Comparison of ENCODE assay signal across 27 cellular contexts in genomic region chr9:125774106-125774505, GRCh38. TPM values are rescaled to one million over a fixed set of nuclear protein-coding genes. Genes with fewer than 3 reads are reported as not detected.
DNase-seq lines count a peak whose midpoint lies in the region; ATAC-seq, FAIRE-seq and TF ChIP-seq lines count a peak whose summit lies in the region.
"Had no signal": no experiment of that assay in that cellular context is flagged by ENCODE, and none has a peak within 500 bp of the region (broad histone marks: within the 10 kb centered on the region; RNA-seq: fewer than 3 reads in every experiment).

No MANE protein-coding gene starts in this region.

- H3K4me1 Mint-ChIP-seq in H9, result peaks cover 25 to 33% of the 10 kb centered on the region in 2 experiments
- no peaks in the 10 kb centered on the region for H3K4me1 Mint-ChIP-seq in activated CD4-positive, alpha-beta memory T cell treated with anti-CD3 and anti-CD28 coated beads, Interleukin-2, amount 10 ng/mL, durations not matched to agents 7 days and 5 days
- H3K4me1 Mint-ChIP-seq in activated naive CD8-positive, alpha-beta T cell treated with anti-CD3 and anti-CD28 coated beads for 36 hours, result no peaks in the 10 kb centered on the region

- no peak overlapping the region for H2BK20ac ChIP-seq in H9 (ENCODE audit: low read depth, low read length, poor library complexity, severe bottlenecking)

- POLR2A ChIA-PET in K562 (lab: Yijun Ruan, JAX), result no interaction called here
- POLR2A ChIA-PET in activated CD4-positive, alpha-beta memory T cell treated with anti-CD3 and anti-CD28 coated beads, Interleukin-2, amount 10 ng/mL, durations not matched to agents 7 days and 5 days (lab: Charles Lee), result no interaction called here

- CTCF ChIA-PET in K562 (lab: Yijun Ruan, JAX; ENCODE audit: low intra/inter-chr PET ratio), result no interaction called here
- CTCF ChIA-PET in activated CD4-positive, alpha-beta memory T cell treated with anti-CD3 and anti-CD28 coated beads, Interleukin-2, amount 10 ng/mL, durations not matched to agents 7 days and 5 days (lab: Charles Lee), result no interaction called here

- H2BK15ac ChIP-seq in H9 (ENCODE audit: low read depth, low read length), result no peak overlapping the region

- peaks cover 2% of the 10 kb centered on the region; the same call in 1 of the 2 replicates for H3K79me2 ChIP-seq in H9 (ENCODE audit: insufficient read depth, low read length)
- H3K79me2 ChIP-seq in K562 (ENCODE audit: control insufficient read depth, insufficient read depth, low read length), result no peaks in the 10 kb centered on the region

- peak overlapping the region in 2 of 3 experiments; percentile 47 to 86; a peak in 4 of 7 replicates for H3K27ac Mint-ChIP-seq in H9
- no peak overlapping the region for H3K27ac Mint-ChIP-seq in activated CD4-positive, alpha-beta memory T cell treated with anti-CD3 and anti-CD28 coated beads, Interleukin-2, amount 10 ng/mL, durations not matched to agents 7 days and 5 days
- H3K27ac Mint-ChIP-seq in activated naive CD8-positive, alpha-beta T cell treated with anti-CD3 and anti-CD28 coated beads for 36 hours, result no peak overlapping the region
- H3K27ac Mint-ChIP-seq: CD4-positive, CD25-positive, alpha-beta regulatory T cell; T-cell had no signal

- H3K9ac ChIP-seq in BLaER1 (no peak overlapping the region), H9 (ENCODE audit: extremely low read depth, insufficient read length, low read length) (no peak overlapping the region), K562 (ENCODE audit: insufficient read depth in 1 of 2, low read depth in 2 of 2, low read length in 2 of 2) (no peak overlapping the region)
- H3K9ac ChIP-seq: GM23248 had no signal

- H3K36me3 Mint-ChIP-seq in H9 (ENCODE audit: insufficient read depth in 1 of 3, low read depth in 3 of 3), result peaks cover 10 to 21% (median 11%) of the 10 kb centered on the region in 3 experiments
- no peaks in the 10 kb centered on the region for H3K36me3 Mint-ChIP-seq in activated CD4-positive, alpha-beta memory T cell treated with anti-CD3 and anti-CD28 coated beads, Interleukin-2, amount 10 ng/mL, durations not matched to agents 7 days and 5 days (ENCODE audit: low read depth)
- H3K36me3 Mint-ChIP-seq in activated naive CD8-positive, alpha-beta T cell treated with anti-CD3 and anti-CD28 coated beads for 36 hours, result no peaks in the 10 kb centered on the region

- H3K27me3 ChIP-seq in BLaER1 (no peaks in the 10 kb centered on the region), H9 (ENCODE audit: insufficient read depth, low read length) (no peaks in the 10 kb centered on the region), K562 (ENCODE audit: control insufficient read depth in 2 of 2, insufficient read depth in 2 of 2, low read length in 2 of 2) (no peaks in the 10 kb centered on the region)
- H3K27me3 ChIP-seq: SJSA1 had no signal

- no peak overlapping the region for H3K23ac ChIP-seq in H9 (ENCODE audit: insufficient read length, low read depth, low read length)

- no peak for TF ChIP-seq EP300 in K562 (IDR thresholded peaks at IDR 0.05; ENCODE audit: low read length)

- no peaks in the 10 kb centered on the region for H4K20me1 ChIP-seq in BLaER1
- H4K20me1 ChIP-seq in H9 (ENCODE audit: control insufficient read depth, insufficient read depth, insufficient read length), result no peaks in the 10 kb centered on the region
- no peaks in the 10 kb centered on the region for H4K20me1 ChIP-seq in K562 (replicated peaks; ENCODE audit: control insufficient read depth, insufficient read depth, low read length)

- H3K9me3 Mint-ChIP-seq in H9, result peaks cover 0 to 2% of the 10 kb centered on the region in 2 experiments; a peak in 1 of 5 replicates
- no peaks in the 10 kb centered on the region for H3K9me3 Mint-ChIP-seq in activated CD4-positive, alpha-beta memory T cell treated with anti-CD3 and anti-CD28 coated beads, Interleukin-2, amount 10 ng/mL, durations not matched to agents 7 days and 5 days
- H3K9me3 Mint-ChIP-seq in activated naive CD8-positive, alpha-beta T cell treated with anti-CD3 and anti-CD28 coated beads for 36 hours, result peaks cover 4% of the 10 kb centered on the region
- H3K9me3 Mint-ChIP-seq: T-cell had no signal

- no peak overlapping the region for H3K14ac ChIP-seq in H9 (ENCODE audit: insufficient read depth, low read length)

- H3T11ph ChIP-seq in H9 (ENCODE audit: low read length), result no peak overlapping the region

- TF ChIP-seq POLR2A in K562 (conservative IDR thresholded peaks at IDR 0.05), result no peak

- H3K79me1 ChIP-seq in H9 (ENCODE audit: insufficient read depth, low read depth, low read length, poor library complexity, severe bottlenecking), result no peaks in the 10 kb centered on the region

- H3K4me2 ChIP-seq in BLaER1 (0 out of 2 replicates have a peak overlapping the region, but pooled peaks have one; percentile 2), H9 (ENCODE audit: insufficient read depth, insufficient read length, low read length) (no peak overlapping the region), K562 (ENCODE audit: insufficient read depth, low read length) (no peak overlapping the region)

- H3K9me1 ChIP-seq in K562 (ENCODE audit: control insufficient read depth, insufficient read depth, low read length), result no peaks in the 10 kb centered on the region

- H3K27ac ChIP-seq in BLaER1 (no peak overlapping the region), H9 (ENCODE audit: insufficient read length, low read depth, low read length) (no peak overlapping the region), K562 (ENCODE audit: extremely low read depth, low read depth, low read length) (no peak overlapping the region)
- H3K27ac ChIP-seq: GM23248, SJSA1 had no signal

- no peak for FAIRE-seq in K562 (lab: Jason Lieb, UNC)
- FAIRE-seq: HTR-8/SVneo had no signal

- no peak overlapping the region for H2BK5ac ChIP-seq in H9 (ENCODE audit: insufficient read length, low read length)

- H3K36me3 ChIP-seq in BLaER1 (peaks cover 5% of the 10 kb centered on the region; the same call in 1 of the 2 replicates), K562 (ENCODE audit: control insufficient read depth, insufficient read depth, low read length) (no peaks in the 10 kb centered on the region)
- H3K36me3 ChIP-seq: SJSA1 had no signal

- no CpG with 5 or more reads among the region's 4 CpGs for WGBS in H9 (ENCODE audit: extremely low coverage, insufficient read length, low lambda C conversion rate)
- WGBS in K562 (ENCODE audit: insufficient coverage, low coverage, missing lambda C conversion rate), result 4% methylated on average over 4 of the region's 4 CpGs

- in situ Hi-C loops in K562 (cut with MboI), result no loop called here

- intact Hi-C loops in K562 (cut with micrococcal nuclease), result no loop called here

- no peak for ATAC-seq in K562
- ATAC-seq: HCT116, T-cell had no signal

- H2AFZ ChIP-seq in H9 (ENCODE audit: low read length), result no peak overlapping the region
- H2AFZ ChIP-seq in K562 (ENCODE audit: low read depth, low read length), result no peak overlapping the region
- H2AFZ ChIP-seq: GM23248 had no signal

- H3K4ac ChIP-seq in H9 (ENCODE audit: low read depth, low read length), result no peak overlapping the region

- peaks cover 4% of the 10 kb centered on the region; the same call in 1 of the 2 replicates for H3K4me1 ChIP-seq in BLaER1
- no peaks in the 10 kb centered on the region; the same call in 1 of the 2 replicates for H3K4me1 ChIP-seq in H9 (ENCODE audit: insufficient read depth, low read length)
- H3K4me1 ChIP-seq in K562 (replicated peaks in 1 of 2; ENCODE audit: control insufficient read depth in 2 of 2, insufficient read depth in 2 of 2, low read length in 2 of 2), result no peaks in the 10 kb centered on the region
- H3K4me1 ChIP-seq: SJSA1 had no signal

- H3K4me3 Mint-ChIP-seq in H9, result no peak overlapping the region
- H3K4me3 Mint-ChIP-seq in activated CD4-positive, alpha-beta memory T cell treated with anti-CD3 and anti-CD28 coated beads, Interleukin-2, amount 10 ng/mL, durations not matched to agents 7 days and 5 days, result no peak overlapping the region
- no peak overlapping the region for H3K4me3 Mint-ChIP-seq in activated naive CD8-positive, alpha-beta T cell treated with anti-CD3 and anti-CD28 coated beads for 36 hours
- H3K4me3 Mint-ChIP-seq: T-cell had no signal

- H3K9me3 ChIP-seq in BLaER1 (peaks cover 20% of the 10 kb centered on the region), H9 (ENCODE audit: control insufficient read depth, low read depth, low read length) (no peaks in the 10 kb centered on the region), K562 (replicated peaks; ENCODE audit: control insufficient read depth, insufficient read depth, low read depth, low read length) (no peaks in the 10 kb centered on the region)
- H3K9me3 ChIP-seq: SJSA1 had no signal

- no peak for TF ChIP-seq CTCF in H9 (conservative IDR thresholded peaks at IDR 0.05)
- no peak for TF ChIP-seq CTCF in K562 (IDR thresholded peaks at IDR 0.05 in 2 of 3, conservative IDR thresholded peaks at IDR 0.05 in 1 of 3; ENCODE audit: insufficient read depth in 2 of 3, low read depth in 1 of 3, low read length in 3 of 3)

- H2BK120ac ChIP-seq in H9 (ENCODE audit: low read depth, low read length, poor library complexity, severe bottlenecking), result no peak overlapping the region

- H2BK12ac ChIP-seq in H9 (ENCODE audit: insufficient read length, low read depth, low read length), result no peak overlapping the region

- BruUV-seq in K562 (replicated peaks; lab: Mats Ljungman, UMichigan), result no TSS peak

- TF ChIP-seq RAD21 in K562 (CRISPR knock-in tag; conservative IDR thresholded peaks at IDR 0.05 in 1 of 2, IDR thresholded peaks at IDR 0.05 in 1 of 2), result no peak

- H3K27me3 Mint-ChIP-seq in H9 (ENCODE audit: low read depth), result no peaks in the 10 kb centered on the region
- H3K27me3 Mint-ChIP-seq in activated CD4-positive, alpha-beta memory T cell treated with anti-CD3 and anti-CD28 coated beads, Interleukin-2, amount 10 ng/mL, durations not matched to agents 7 days and 5 days, result no peaks in the 10 kb centered on the region
- no peaks in the 10 kb centered on the region for H3K27me3 Mint-ChIP-seq in activated naive CD8-positive, alpha-beta T cell treated with anti-CD3 and anti-CD28 coated beads for 36 hours
- H3K27me3 Mint-ChIP-seq: CD4-positive, CD25-positive, alpha-beta regulatory T cell; T-cell had no signal

- no peak overlapping the region for H2AK5ac ChIP-seq in H9 (ENCODE audit: insufficient read length, low read length)

- H3K4me3 ChIP-seq in BLaER1 (no peak overlapping the region), K562 (no peak overlapping the region)
- H3K4me3 ChIP-seq: GM23248, SJSA1 had no signal

- DNase-seq in H9 (no peak), NCI-H82 treated with DMSO at 0.1 percent for 48 hours (lab: John Stamatoyannopoulos, UW; ENCODE audit: unreplicated experiment) (peak; percentile 23), K562 (ENCODE audit: extremely low read depth in 1 of 4, low spot score in 3 of 4) (no peak), NCI-H1092 (lab: John Stamatoyannopoulos, UW) (no peak), NCI-H1092 treated with DMSO at 0.1 percent for 48 hours (lab: John Stamatoyannopoulos, UW) (no peak)
- no peak for DNase-seq in activated CD4-positive, alpha-beta memory T cell treated with anti-CD3 and anti-CD28 coated beads, Interleukin-2, amount 10 ng/mL, durations not matched to agents 7 days and 5 days
- DNase-seq in activated naive CD8-positive, alpha-beta T cell treated with anti-CD3 and anti-CD28 coated beads for 36 hours, result no peak
- DNase-seq: 8988T; ACHN; CD4-positive, CD25-positive, alpha-beta regulatory T cell; DMS153; DND-41; GM23248; NCI-H1105 treated with DMSO at 0.1 percent for 48 hours; NCI-H146; NCI-H1930; NCI-H2107; NCI-H446; NCI-H524 treated with DMSO at 0.1 percent for 48 hours; NCI-H774; Right ventricle myocardium superior; RPMI8226; T-cell had no signal

- no peak overlapping the region for H3K18ac ChIP-seq in H9 (ENCODE audit: insufficient read length, low read depth, low read length)

- H4K5ac ChIP-seq in H9 (ENCODE audit: insufficient read length, low read depth, low read length), result no peak overlapping the region

- H4K8ac ChIP-seq in H9 (replicated peaks; ENCODE audit: insufficient read length, low read depth, low read length), result no peak overlapping the region

- H3K23me2 ChIP-seq in H9 (ENCODE audit: insufficient read length, low read depth, low read length, poor library complexity, severe bottlenecking), result no peaks in the 10 kb centered on the region

- H4K91ac ChIP-seq in H9 (ENCODE audit: insufficient read length, low read depth, low read length), result no peak overlapping the region

- H3K56ac ChIP-seq in H9 (ENCODE audit: insufficient read length, low read depth, low read length), result no peak overlapping the region

RNA-seq across cellular contexts. Expression of gene PBX3, which starts 26.9 kb away (rescaled TPM):
- total RNA-seq in H9 (2021) (44.6 and 46.0 TPM in 2 replicates), K562 (2014; rRNA removed) (2.9 and 5.8 TPM in 2 replicates), K562 (2014; rRNA removed; fragmentation: Illumina TruSeq; extraction: Trizol) (0.91 and 1.3 TPM in 2 replicates), K562 (2015; rRNA removed; fragmentation: Illumina TruSeq; extraction: Trizol) (0.65 and 0.98 TPM in 2 replicates), K562 (2021) (1.8 and 3.1 TPM in 2 replicates)
- 2.8 and 5.5 TPM in 2 replicates for total RNA-seq in K562 (2011; cell fraction: chromatin; rRNA removed; ENCODE audit: low replicate concordance)
- total RNA-seq in K562 (2011; cell fraction: nucleolus; rRNA removed), result 2.5 and 2.6 TPM in 2 replicates
- total RNA-seq in K562 (2011; cell fraction: nucleoplasm; rRNA removed), result 4.8 and 8.5 TPM in 2 replicates
- polyA plus RNA-seq in K562 (2011; rRNA removed) (1.0 and 2.5 TPM in 2 replicates), K562 (2014; fragmentation: Illumina TruSeq; extraction: Trizol) (0.71 and 0.92 TPM in 2 replicates), K562 (2014; fragmentation: Nextera tagmentation; extraction: Ambion mirVana) (under 1 TPM; 0.14 to 0.21 TPM), K562 (2014; rRNA removed) (1.9 and 3.4 TPM in 2 replicates)
- 0.56 and 1.2 TPM in 2 replicates for polyA plus RNA-seq in K562 (2011; cell fraction: cytosol; rRNA removed)
- polyA plus RNA-seq in K562 (2011; cell fraction: nucleus; rRNA removed), result 1.4 and 3.8 TPM in 2 replicates
- polyA plus RNA-seq in K562 (2012), result 0.91 and 1.1 TPM in 2 replicates
- 2.6 and 4.6 TPM in 2 replicates for polyA minus RNA-seq in K562 (2011; rRNA and poly(A)+ RNA removed)
- 1.3 TPM in 1 of 2 replicates, not detected in the other for polyA minus RNA-seq in K562 (2011; cell fraction: cytosol; rRNA and poly(A)+ RNA removed)
- 9.2 and 13.7 TPM in 2 replicates for polyA minus RNA-seq in K562 (2011; cell fraction: nucleus; rRNA and poly(A)+ RNA removed)
- total RNA-seq in activated CD4-positive, alpha-beta memory T cell treated with anti-CD3 and anti-CD28 coated beads, Interleukin-2, amount 10 ng/mL, durations not matched to agents 7 days and 5 days, result 10 to 100 TPM; 15.9 to 16.3 TPM
- total RNA-seq in activated naive CD8-positive, alpha-beta T cell treated with anti-CD3 and anti-CD28 coated beads for 36 hours, result 10 to 100 TPM; 14.6 to 14.9 TPM

Comparison
In these comparisons a context has a peak if more than half of its experiments do, and no peak if none do; other contexts are left out.
1. H3K27ac Mint-ChIP-seq: peak in H9 (2 of 3); none in activated CD4-positive, alpha-beta memory T cell treated with anti-CD3 and anti-CD28 coated beads, Interleukin-2, amount 10 ng/mL, durations not matched to agents 7 days and 5 days (single experiment) and activated naive CD8-positive, alpha-beta T cell treated with anti-CD3 and anti-CD28 coated beads for 36 hours (single experiment).